ENCODE assay signal across 8 cellular contexts in genomic region chr1:157045251-157046218, GRCh38. TPM values are rescaled to one million over a fixed set of nuclear protein-coding genes. Genes with fewer than 3 reads are reported as not detected.
DNase-seq lines count a peak whose midpoint lies in the region; ATAC-seq and TF ChIP-seq lines count a peak whose summit lies in the region.

A gene with protein sequence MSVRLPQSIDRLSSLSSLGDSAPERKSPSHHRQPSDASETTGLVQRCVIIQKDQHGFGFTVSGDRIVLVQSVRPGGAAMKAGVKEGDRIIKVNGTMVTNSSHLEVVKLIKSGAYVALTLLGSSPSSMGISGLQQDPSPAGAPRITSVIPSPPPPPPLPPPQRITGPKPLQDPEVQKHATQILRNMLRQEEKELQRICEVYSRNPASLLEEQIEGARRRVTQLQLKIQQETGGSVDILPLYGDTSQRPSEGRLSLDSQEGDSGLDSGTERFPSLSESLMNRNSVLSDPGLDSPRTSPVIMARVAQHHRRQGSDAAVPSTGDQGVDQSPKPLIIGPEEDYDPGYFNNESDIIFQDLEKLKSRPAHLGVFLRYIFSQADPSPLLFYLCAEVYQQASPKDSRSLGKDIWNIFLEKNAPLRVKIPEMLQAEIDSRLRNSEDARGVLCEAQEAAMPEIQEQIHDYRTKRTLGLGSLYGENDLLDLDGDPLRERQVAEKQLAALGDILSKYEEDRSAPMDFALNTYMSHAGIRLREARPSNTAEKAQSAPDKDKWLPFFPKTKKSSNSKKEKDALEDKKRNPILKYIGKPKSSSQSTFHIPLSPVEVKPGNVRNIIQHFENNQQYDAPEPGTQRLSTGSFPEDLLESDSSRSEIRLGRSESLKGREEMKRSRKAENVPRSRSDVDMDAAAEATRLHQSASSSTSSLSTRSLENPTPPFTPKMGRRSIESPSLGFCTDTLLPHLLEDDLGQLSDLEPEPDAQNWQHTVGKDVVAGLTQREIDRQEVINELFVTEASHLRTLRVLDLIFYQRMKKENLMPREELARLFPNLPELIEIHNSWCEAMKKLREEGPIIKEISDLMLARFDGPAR (N-terminal part only) (minus strand): TSS chr1:157045742. CDS start chr1:157044330, 1,412 bp downstream.

- POLR2A ChIA-PET in AG04449 (lab: Yijun Ruan, JAX), result no interaction called here
- POLR2A ChIA-PET in activated CD8-positive, alpha-beta T cell treated with anti-CD3 and anti-CD28 coated beads, Interleukin-2, amount 10 ng/mL, durations not matched to agents 7 days and 5 days (lab: Charles Lee), result no interaction called here

- H3K4me1 Mint-ChIP-seq in activated CD8-positive, alpha-beta T cell treated with anti-CD3 and anti-CD28 coated beads, Interleukin-2, amount 10 ng/mL, durations not matched to agents 7 days and 5 days (ENCODE audit: low read depth), result peaks cover 14% of the 10 kb centered on the region

- no peak for TF ChIP-seq CTCF in AG04449 (IDR thresholded peaks at IDR 0.05; ENCODE audit: insufficient read depth, low read length, missing control alignments)
- no peak for TF ChIP-seq CTCF in epithelial cell of proximal tubule (conservative IDR thresholded peaks at IDR 0.05; ENCODE audit: low read depth, low read length)

- H3K27me3 Mint-ChIP-seq in activated CD8-positive, alpha-beta T cell treated with anti-CD3 and anti-CD28 coated beads, Interleukin-2, amount 10 ng/mL, durations not matched to agents 7 days and 5 days (ENCODE audit: low read depth), result peaks cover 71% of the 10 kb centered on the region

- ATAC-seq in GM18502 (IDR thresholded peaks at IDR 0.05; ENCODE audit: poor library complexity, unreplicated experiment) (peak; percentile 75), HG03280 (IDR thresholded peaks at IDR 0.05; ENCODE audit: unreplicated experiment) (peak; percentile 66)
- peak; percentile 52 for ATAC-seq in activated CD8-positive, alpha-beta T cell treated with anti-CD3 and anti-CD28 coated beads, Interleukin-2, amount 10 ng/mL, durations not matched to agents 7 days and 5 days

- H3K9me3 Mint-ChIP-seq in activated CD8-positive, alpha-beta T cell treated with anti-CD3 and anti-CD28 coated beads, Interleukin-2, amount 10 ng/mL, durations not matched to agents 7 days and 5 days (ENCODE audit: insufficient read depth), result no peaks in the 10 kb centered on the region

- H3K4me3 Mint-ChIP-seq in activated CD8-positive, alpha-beta T cell treated with anti-CD3 and anti-CD28 coated beads, Interleukin-2, amount 10 ng/mL, durations not matched to agents 7 days and 5 days, result peak within 1 kb of the TSS; percentile 73

- H3K4me3 ChIP-seq in AG04449 (ENCODE audit: low read depth, low read length), result peak within 1 kb of the TSS; percentile 70
- H3K4me3 ChIP-seq in epithelial cell of proximal tubule (ENCODE audit: low read depth, low read length), result peak within 1 kb of the TSS; percentile 83

- DNase-seq in AG04449 (ENCODE audit: low read depth, low spot score), result peak; percentile 21
- DNase-seq in NCI-H510A treated with DMSO at 0.1 percent for 48 hours (lab: John Stamatoyannopoulos, UW), result peak; percentile 81
- no peak for DNase-seq in activated CD8-positive, alpha-beta T cell treated with anti-CD3 and anti-CD28 coated beads, Interleukin-2, amount 10 ng/mL, durations not matched to agents 7 days and 5 days
- no peak for DNase-seq in epithelial cell of proximal tubule (ENCODE audit: low read depth)
- peak; percentile 95 for DNase-seq in mesenteric fat pad (ENCODE audit: low spot score)
- peak; percentile 86 for DNase-seq in stromal cell of bone marrow (ENCODE audit: low read depth)

- H3K27ac Mint-ChIP-seq in activated CD8-positive, alpha-beta T cell treated with anti-CD3 and anti-CD28 coated beads, Interleukin-2, amount 10 ng/mL, durations not matched to agents 7 days and 5 days, result no peak within 1 kb of the TSS

- CTCF ChIA-PET in AG04449 (lab: Yijun Ruan, JAX), result no interaction called here
- CTCF ChIA-PET in activated CD8-positive, alpha-beta T cell treated with anti-CD3 and anti-CD28 coated beads, Interleukin-2, amount 10 ng/mL, durations not matched to agents 7 days and 5 days (lab: Charles Lee), result interaction anchor here (1.1 kb wide), 1 partner anchor 419 kb away, joined by 3 read pairs; no protein-coding TSS in a partner anchor

- H3K36me3 Mint-ChIP-seq in activated CD8-positive, alpha-beta T cell treated with anti-CD3 and anti-CD28 coated beads, Interleukin-2, amount 10 ng/mL, durations not matched to agents 7 days and 5 days (ENCODE audit: low read depth), result peaks cover 2% of the 10 kb centered on the region

RNA-seq across cellular contexts. Expression of the gene that starts here (rescaled TPM):
- 10 to 100 TPM; 15.3 to 16.6 TPM for total RNA-seq in activated CD8-positive, alpha-beta T cell treated with anti-CD3 and anti-CD28 coated beads, Interleukin-2, amount 10 ng/mL, durations not matched to agents 7 days and 5 days
- total RNA-seq in epithelial cell of proximal tubule (15.9 and 19.3 TPM in 2 replicates), mesenteric fat pad (37.7 TPM)

Comparison
In these comparisons a context has a peak if more than half of its experiments do, and no peak if none do; other contexts are left out.
1. DNase-seq: peak in AG04449 (single experiment), NCI-H510A treated with DMSO at 0.1 percent for 48 hours (single experiment), mesenteric fat pad (single experiment) and stromal cell of bone marrow (single experiment); none in activated CD8-positive, alpha-beta T cell treated with anti-CD3 and anti-CD28 coated beads, Interleukin-2, amount 10 ng/mL, durations not matched to agents 7 days and 5 days (single experiment) and epithelial cell of proximal tubule (single experiment).
2. Peak in every context shown above with its lines, with median percentiles within 50 percentile points of each other: ATAC-seq.